8 cellular contexts compared by ENCODE assay signal in genomic region chr1:38858833-38859560, GRCh38. TPM values are rescaled to one million over a fixed set of nuclear protein-coding genes. Genes with fewer than 3 reads are reported as not detected.
DNase-seq lines count a peak whose midpoint lies in the region; ATAC-seq, FAIRE-seq and TF ChIP-seq lines count a peak whose summit lies in the region.

No MANE protein-coding gene starts in this region.

- peak overlapping the region; percentile 92 for H3K23ac ChIP-seq in neuronal stem cell (ENCODE audit: low read depth, low read length, poor library complexity)

- no CpG with 5 or more reads among the region's 51 CpGs for WGBS in neuronal stem cell (ENCODE audit: extremely low coverage in 2 of 2, insufficient read length in 2 of 2, insufficient replicate concordance in 1 of 2), 2 donors
- 1 to 2% methylated on average over 9 to 37 of the region's 51 CpGs for WGBS in thyroid gland, 2 donors

- H3K27me3 ChIP-seq in OCI-LY3 (ENCODE audit: low read depth, low read length): no peaks in the 10 kb centered on the region
- no peaks in the 10 kb centered on the region for H3K27me3 ChIP-seq in neuronal stem cell (ENCODE audit: control insufficient read depth in 3 of 3, insufficient read depth in 3 of 3, low read depth in 1 of 3, low read length in 3 of 3)
- no peaks in the 10 kb centered on the region for H3K27me3 ChIP-seq in thyroid gland

- H2BK12ac ChIP-seq in neuronal stem cell (ENCODE audit: low read length): no peak overlapping the region

- no peak overlapping the region for H2AK5ac ChIP-seq in neuronal stem cell (ENCODE audit: low read depth, low read length)

- no peak for FAIRE-seq in frontal cortex (lab: Jason Lieb, UNC)

- H3K4me2 ChIP-seq in OCI-LY3 (ENCODE audit: low read length) (peak overlapping the region; percentile 76), neuronal stem cell (ENCODE audit: insufficient read depth, low read length, poor library complexity, severe bottlenecking) (peak overlapping the region; percentile 67)

- no peak overlapping the region for H3K4ac ChIP-seq in neuronal stem cell (ENCODE audit: low read length)

- peaks cover 3% of the 10 kb centered on the region; the same call in 1 of the 2 replicates for H4K20me1 ChIP-seq in OCI-LY3 (ENCODE audit: insufficient read depth, low read length)

- intact Hi-C loops in thyroid gland (cut with DNase I): no loop called here

- peak overlapping the region; percentile 88 for H3K18ac ChIP-seq in neuronal stem cell (ENCODE audit: low read length)

- peak; percentile 61 for DNase-seq in AG08396 (ENCODE audit: low spot score)
- DNase-seq in activated effector memory CD4-positive, alpha-beta T cell treated with anti-CD3 and anti-CD28 coated beads, Interleukin-2, amount 50 U/mL, for 16 hours: peak; percentile 85
- peak; percentile 46 to 48 for DNase-seq in frontal cortex (ENCODE audit: low spot score in 2 of 2)
- DNase-seq in neuronal stem cell (ENCODE audit: low spot score): peak; percentile 21
- DNase-seq in thyroid gland: peak; percentile 69 to 83

- H3K36me3 ChIP-seq in OCI-LY3 (replicated peaks; ENCODE audit: low read depth, low read length) (peaks cover 47% of the 10 kb centered on the region), neuronal stem cell (replicated peaks in 1 of 2; ENCODE audit: control insufficient read depth in 2 of 2, insufficient read depth in 2 of 2, low read length in 2 of 2) (peaks cover 11 to 56% of the 10 kb centered on the region in 2 donors), thyroid gland (peaks cover 0 to 8% of the 10 kb centered on the region in 2 donors)

- H2BK120ac ChIP-seq in neuronal stem cell (ENCODE audit: low read depth, low read length): no peak overlapping the region

- H3K9me3 ChIP-seq in OCI-LY3 (ENCODE audit: insufficient read depth, low read length) (no peaks in the 10 kb centered on the region), neuronal stem cell (replicated peaks in 1 of 2; ENCODE audit: control insufficient read depth in 2 of 2, insufficient read depth in 1 of 2, low read depth in 1 of 2, low read length in 2 of 2) (no peaks in the 10 kb centered on the region), thyroid gland (no peaks in the 10 kb centered on the region)

- ATAC-seq in GM18873 (IDR thresholded peaks at IDR 0.05; ENCODE audit: low FRiP score, unreplicated experiment) (peak; percentile 43), HG03108 (IDR thresholded peaks at IDR 0.05; ENCODE audit: unreplicated experiment) (peak; percentile 27)

- H4K91ac ChIP-seq in neuronal stem cell (ENCODE audit: low read depth, low read length, poor library complexity): no peak overlapping the region

- H3K27ac ChIP-seq in OCI-LY3 (ENCODE audit: low read length) (peak overlapping the region; percentile 99), neuronal stem cell (replicated peaks; ENCODE audit: low read length) (no peak overlapping the region), thyroid gland (peak overlapping the region; percentile 21 to 86 (median 83))

- H3K9ac ChIP-seq in OCI-LY3 (ENCODE audit: low read length) (peak overlapping the region; percentile 79), neuronal stem cell (ENCODE audit: low read depth, low read length, poor library complexity) (peak overlapping the region; percentile 82)

- peaks cover 5% of the 10 kb centered on the region for H3K79me1 ChIP-seq in neuronal stem cell (ENCODE audit: low read depth, low read length)

- H3K4me3 ChIP-seq in OCI-LY3 (ENCODE audit: low read length): peak overlapping the region; percentile 100
- peak overlapping the region; percentile 96 to 97 for H3K4me3 ChIP-seq in neuronal stem cell (ENCODE audit: low read length in 2 of 2)
- peak overlapping the region; percentile 41 to 87 (median 81) for H3K4me3 ChIP-seq in thyroid gland (replicated peaks in 1 of 3)

- TF ChIP-seq CTCF in OCI-LY3 (IDR thresholded peaks at IDR 0.05; ENCODE audit: low read depth, low read length): no peak
- TF ChIP-seq CTCF in thyroid gland (IDR thresholded peaks at IDR 0.05): no peak

- peaks cover 80% of the 10 kb centered on the region for H3K79me2 ChIP-seq in OCI-LY3 (ENCODE audit: low read length)

- no peak overlapping the region for H3K14ac ChIP-seq in neuronal stem cell (ENCODE audit: low read length)

- no peak overlapping the region for H4K8ac ChIP-seq in neuronal stem cell (ENCODE audit: low read depth, low read length)

- peak in 1 of 2 donors; percentile 1 for TF ChIP-seq POLR2A in thyroid gland (IDR thresholded peaks at IDR 0.05)

- no peak overlapping the region for H2BK15ac ChIP-seq in neuronal stem cell (ENCODE audit: low read length)

- H3K4me1 ChIP-seq in OCI-LY3 (ENCODE audit: low read length) (peaks cover 48% of the 10 kb centered on the region), neuronal stem cell (ENCODE audit: control insufficient read depth in 2 of 2, insufficient read depth in 1 of 2, low read depth in 1 of 2, low read length in 2 of 2) (peaks cover 3 to 5% of the 10 kb centered on the region in 2 donors), thyroid gland (peaks cover 12 to 20% of the 10 kb centered on the region in 2 donors)

- no peak overlapping the region for H2BK5ac ChIP-seq in neuronal stem cell (ENCODE audit: low read length)

- H2AFZ ChIP-seq in OCI-LY3 (ENCODE audit: low read depth, low read length): no peak overlapping the region
- H2AFZ ChIP-seq in neuronal stem cell (ENCODE audit: low read length): peak overlapping the region; percentile 94

RNA-seq across cellular contexts. Expression of gene RRAGC, which starts 0.6 kb away (rescaled TPM):
- 18.8 TPM for total RNA-seq in frontal cortex
- polyA plus RNA-seq in neuronal stem cell (2013, experiment 1 of 2): 15.3 TPM
- 15.6 TPM for polyA plus RNA-seq in neuronal stem cell (2013, experiment 2 of 2)
- 10 to 100 TPM; 13.2 to 20.3 (median 15.7) TPM for total RNA-seq in thyroid gland

RNA-seq across cellular contexts. Expression of gene MYCBP, which starts 14.2 kb away (rescaled TPM):
- 1.6 TPM for total RNA-seq in frontal cortex
- 29.6 TPM for polyA plus RNA-seq in neuronal stem cell (2013, experiment 1 of 2)
- polyA plus RNA-seq in neuronal stem cell (2013, experiment 2 of 2): 29.0 TPM
- 10 to 100 TPM; 21.6 to 31.4 (median 24.0) TPM for total RNA-seq in thyroid gland

RNA-seq across cellular contexts. Expression of gene GJA9, which starts 22.4 kb away (rescaled TPM):
- total RNA-seq in frontal cortex (not detected), thyroid gland (not detected)
- polyA plus RNA-seq in neuronal stem cell (2013, experiment 1 of 2): not detected
- polyA plus RNA-seq in neuronal stem cell (2013, experiment 2 of 2): not detected

Comparison
In these comparisons a context has a peak if more than half of its experiments do, and no peak if none do; other contexts are left out.
1. DNase-seq: peak in every context shown above with its lines; median percentile 85 in activated effector memory CD4-positive, alpha-beta T cell treated with anti-CD3 and anti-CD28 coated beads, Interleukin-2, amount 50 U/mL, for 16 hours; 76 in thyroid gland; 61 in AG08396; 47 in frontal cortex; 21 in neuronal stem cell.